1 cellular context compared by ENCODE assay signal in the genomic region with DNA sequence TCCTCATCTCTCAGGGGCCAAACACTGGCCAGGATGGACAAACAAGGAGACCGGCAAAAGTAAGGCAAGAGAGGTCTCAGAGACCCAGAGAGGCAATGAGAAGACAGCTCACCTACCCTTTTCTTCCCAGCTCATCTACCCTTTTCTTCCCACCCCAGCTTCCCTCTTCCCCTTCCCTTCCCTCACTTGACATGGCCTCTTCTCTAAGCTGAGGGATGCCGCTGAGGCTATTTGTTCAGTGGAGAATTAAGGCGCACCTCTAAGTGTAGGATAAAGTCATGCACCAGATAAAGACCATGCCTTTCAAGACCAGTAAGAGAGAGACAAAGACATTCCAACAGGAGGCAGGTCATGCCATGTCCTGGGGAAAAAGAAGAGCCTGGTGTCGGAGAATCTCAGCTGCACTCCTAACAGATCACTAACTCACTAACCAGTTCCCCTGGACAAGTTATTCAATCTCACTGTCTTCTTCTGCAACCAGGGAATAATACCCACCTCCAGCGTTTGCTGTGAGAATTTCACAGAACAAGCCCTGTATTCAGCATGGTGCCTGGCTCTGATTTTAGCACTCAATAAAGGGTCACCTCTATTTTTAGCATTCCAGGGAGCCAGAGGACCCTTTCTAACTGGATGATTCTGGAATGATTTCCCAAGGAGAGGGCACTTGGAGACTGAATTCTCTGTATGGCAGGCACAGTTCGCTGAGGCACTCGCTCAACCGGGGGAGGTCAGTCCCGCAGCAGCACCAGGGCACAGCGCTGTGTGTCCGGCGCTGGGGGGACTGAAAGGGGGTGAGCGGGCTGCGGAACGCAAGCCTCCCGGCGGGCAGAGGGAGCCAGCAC.
TF ChIP-seq lines count a peak whose summit lies in the region.

No MANE protein-coding gene starts in this region.

TF ChIP-seq in H1, 55 proteins besides CTCF, POLR2A, EP300 and RAD21:
- peak; percentile 63; the same call in 1 of the 2 replicates for TF ChIP-seq TEAD4 (IDR thresholded peaks at IDR 0.05; ENCODE audit: low read depth, low read length)
- TF ChIP-seq SUZ12 (IDR thresholded peaks at IDR 0.05; ENCODE audit: low read length), result no peak
- TF ChIP-seq ASH2L (IDR thresholded peaks at IDR 0.05; ENCODE audit: low read length), result peak; percentile 80
